Comparison of ENCODE assay signal across 1 cellular context in genomic region chr11:36104660-36104992, GRCh38.
A peak's percentile ranks its signal among the peaks of the same experiment; 100 is the strongest.
TF ChIP-seq lines count a peak whose summit lies in the region.

No MANE protein-coding gene starts in this region.

TF ChIP-seq in K562, 482 proteins besides CTCF, POLR2A, EP300 and RAD21 (continued from another document and continues in another):
- TF ChIP-seq PRDM10 (IDR thresholded peaks at IDR 0.05; ENCODE audit: partially characterized antibody) (no peak), NFIX (CRISPR knock-in tag; IDR thresholded peaks at IDR 0.05; ENCODE audit: low read depth) (no peak), PTTG1 (tag; IDR thresholded peaks at IDR 0.05; ENCODE audit: low read depth) (no peak), NR2F6 (CRISPR knock-in tag; IDR thresholded peaks at IDR 0.05) (no peak), ZMIZ1 (IDR thresholded peaks at IDR 0.05; ENCODE audit: low read depth in 2 of 2, low read length in 2 of 2) (no peak), HIVEP1 (CRISPR knock-in tag; IDR thresholded peaks at IDR 0.05) (no peak), GTF2A2 (tag; IDR thresholded peaks at IDR 0.05) (no peak), FOXM1 (IDR thresholded peaks at IDR 0.05; ENCODE audit: low read depth) (no peak), FOXM1 (CRISPR knock-in tag; IDR thresholded peaks at IDR 0.05; ENCODE audit: low read depth) (0 out of 2 replicates have a peak, but pooled peaks have one; percentile 29), NR2C2 (CRISPR knock-in tag; IDR thresholded peaks at IDR 0.05) (no peak), NR2C2 (tag; IDR thresholded peaks at IDR 0.05) (peak; percentile 69; the same call in 1 of the 2 replicates), ZC3H8 (IDR thresholded peaks at IDR 0.05) (no peak), ZKSCAN3 (CRISPR knock-in tag; IDR thresholded peaks at IDR 0.05) (no peak), ZSCAN32 (CRISPR knock-in tag; IDR thresholded peaks at IDR 0.05) (no peak), BCOR (IDR thresholded peaks at IDR 0.05) (no peak), SUPT5H (IDR thresholded peaks at IDR 0.05) (0 out of 2 replicates have a peak, but pooled peaks have one; percentile 2), MYC (IDR thresholded peaks at IDR 0.05; ENCODE audit: low read depth, low read length) (no peak), MYC (CRISPR knock-in tag; IDR thresholded peaks at IDR 0.05; ENCODE audit: borderline replicate concordance, low read depth) (no peak), PHF8 (IDR thresholded peaks at IDR 0.05; ENCODE audit: borderline replicate concordance, low read length) (no peak), CBX1 (IDR thresholded peaks at IDR 0.05; ENCODE audit: low read depth) (no peak), RBM15 (IDR thresholded peaks at IDR 0.05; ENCODE audit: insufficient read depth, low read length) (no peak), ZNF263 (CRISPR knock-in tag; IDR thresholded peaks at IDR 0.05; ENCODE audit: borderline replicate concordance) (no peak), ZBTB5 (IDR thresholded peaks at IDR 0.05) (no peak), ZFX (CRISPR knock-in tag; IDR thresholded peaks at IDR 0.05) (0 out of 2 replicates have a peak, but pooled peaks have one; percentile 3), HMG20A (CRISPR knock-in tag; conservative IDR thresholded peaks at IDR 0.05) (no peak), FOXK1 (CRISPR knock-in tag; IDR thresholded peaks at IDR 0.05; ENCODE audit: borderline replicate concordance) (no peak), ZNF41 (CRISPR knock-in tag; conservative IDR thresholded peaks at IDR 0.05) (0 out of 2 replicates have a peak, but pooled peaks have one; percentile 3), ZZZ3 (IDR thresholded peaks at IDR 0.05) (no peak), MAFK (IDR thresholded peaks at IDR 0.05; ENCODE audit: low read length) (no peak), ZNF445 (CRISPR knock-in tag; IDR thresholded peaks at IDR 0.05; ENCODE audit: low read depth) (no peak), BRD4 (IDR thresholded peaks at IDR 0.05) (peak; percentile 26; the same call in 1 of the 2 replicates), ZFP1 (CRISPR knock-in tag; IDR thresholded peaks at IDR 0.05) (no peak), GATA2 (CRISPR knock-in tag; IDR thresholded peaks at IDR 0.05) (no peak), NFYB (IDR thresholded peaks at IDR 0.05; ENCODE audit: extremely low read depth, insufficient read length) (no peak), ZBTB40 (IDR thresholded peaks at IDR 0.05) (no peak), ZBTB40 (CRISPR knock-in tag; IDR thresholded peaks at IDR 0.05) (no peak), MTA2 (IDR thresholded peaks at IDR 0.05; ENCODE audit: low read depth) (no peak), SMARCB1 (IDR thresholded peaks at IDR 0.05; ENCODE audit: insufficient read length, low read depth) (no peak), ZNF764 (CRISPR knock-in tag; IDR thresholded peaks at IDR 0.05; ENCODE audit: low read depth) (no peak), MEIS2 (IDR thresholded peaks at IDR 0.05; ENCODE audit: partially characterized antibody) (no peak), CGGBP1 (CRISPR knock-in tag; IDR thresholded peaks at IDR 0.05) (no peak), ELF1 (tag; IDR thresholded peaks at IDR 0.05) (peak; percentile 53; the same call in 1 of the 2 replicates), KAT8 (IDR thresholded peaks at IDR 0.05; ENCODE audit: low read depth) (no peak), ZBTB43 (CRISPR knock-in tag; IDR thresholded peaks at IDR 0.05) (peak; percentile 22; the same call in 1 of the 2 replicates), DLX4 (CRISPR knock-in tag; IDR thresholded peaks at IDR 0.05) (no peak), HNRNPK (IDR thresholded peaks at IDR 0.05; ENCODE audit: low read depth, low read length, poor library complexity, severe bottlenecking) (no peak), ATF7 (IDR thresholded peaks at IDR 0.05) (no peak), GATAD2B (IDR thresholded peaks at IDR 0.05; ENCODE audit: borderline replicate concordance) (no peak), ZNF695 (CRISPR knock-in tag; IDR thresholded peaks at IDR 0.05) (no peak)
